In genomic region chr21:31665869-31666268, GRCh38 we compare ENCODE assay signal across 1 cellular context.
TF ChIP-seq lines count a peak whose summit lies in the region.

No MANE protein-coding gene starts in this region.

TF ChIP-seq in SK-N-SH, 30 proteins besides CTCF, POLR2A, EP300 and RAD21:
- TF ChIP-seq POLR2AphosphoS5 (IDR thresholded peaks at IDR 0.05; ENCODE audit: low read depth, low read length) = 0 out of 2 replicates have a peak, but pooled peaks have one; percentile 6
